In the genomic region with DNA sequence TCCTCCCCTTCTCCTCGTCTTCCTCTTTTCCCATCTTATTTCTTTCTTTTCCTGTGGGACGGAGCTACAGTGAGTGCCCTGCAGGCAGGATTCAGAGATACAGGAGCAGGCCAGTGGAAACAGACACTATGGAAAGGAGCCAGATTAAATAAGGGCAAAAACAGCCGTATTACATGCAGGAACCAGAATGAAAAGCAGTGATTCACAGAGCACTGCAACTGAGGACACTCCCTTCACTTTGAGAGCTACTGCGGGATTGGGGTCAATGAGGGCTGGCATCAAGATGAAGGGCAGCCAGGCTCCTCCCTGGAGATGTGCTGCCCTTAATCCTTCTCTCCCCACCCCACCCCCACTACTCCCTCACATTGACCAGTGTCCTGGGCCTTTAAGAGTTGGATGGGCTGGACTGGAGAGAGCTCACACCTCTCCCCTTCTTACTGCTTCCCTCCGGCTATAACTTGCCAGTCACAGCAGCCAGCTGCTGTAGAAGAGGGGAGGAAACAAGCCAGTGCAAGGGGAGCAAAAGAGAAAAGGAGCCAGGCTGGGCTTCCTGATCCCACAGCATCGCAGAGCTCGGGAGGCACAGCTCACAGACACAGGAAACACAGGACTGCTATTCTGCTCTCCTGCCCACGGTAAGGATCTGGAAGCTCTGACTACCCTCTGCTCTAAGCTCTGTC, we compare ENCODE assay signal across 9 cellular contexts. TPM values are rescaled to one million over a fixed set of nuclear protein-coding genes. Genes with fewer than 3 reads are reported as not detected.
DNase-seq lines count a peak whose midpoint lies in the region; ATAC-seq and TF ChIP-seq lines count a peak whose summit lies in the region.
"Had no signal": no experiment of that assay in that cellular context is flagged by ENCODE, and none has a peak within 500 bp of the region (broad histone marks: within the 10 kb centered on the region; RNA-seq: fewer than 3 reads in every experiment).

Gene PLCD4, plus strand, starts transcription at position 464 of the 680 bp plus-strand sequence. CDS start 7,841 bp downstream, outside the sequence.

- TF ChIP-seq POLR2A in transverse colon (IDR thresholded peaks at IDR 0.05): no peak
- no peak for TF ChIP-seq POLR2A in testis (IDR thresholded peaks at IDR 0.05)

- ATAC-seq in left lung (peak; percentile 85), GM18502 (IDR thresholded peaks at IDR 0.05; ENCODE audit: poor library complexity, unreplicated experiment) (no peak)

- intact Hi-C loops in left lung (cut with DNase I): no loop called here
- intact Hi-C loops in transverse colon (cut with DNase I; ENCODE audit: low total_unique reads): no loop called here
- intact Hi-C loops in testis (cut with DNase I; ENCODE audit: low total_unique reads): no loop called here

- no peaks in the 10 kb centered on the region for H3K36me3 ChIP-seq in left lung
- no peaks in the 10 kb centered on the region for H3K36me3 ChIP-seq in transverse colon
- H3K36me3 ChIP-seq in testis (ENCODE audit: low read depth, missing control alignments): no peaks in the 10 kb centered on the region

- 19 to 22% methylated on average over 3 to 8 of the region's 8 CpGs for WGBS in transverse colon (ENCODE audit: low coverage in 1 of 2), 2 donors
- WGBS in testis, 2 donors: 21 to 41% methylated on average over 8 of the region's 8 CpGs

- H3K27me3 ChIP-seq in left lung: no peaks in the 10 kb centered on the region
- no peaks in the 10 kb centered on the region for H3K27me3 ChIP-seq in transverse colon
- no peaks in the 10 kb centered on the region for H3K27me3 ChIP-seq in testis

- H3K4me3 ChIP-seq in left lung (no peak within 1 kb of the TSS), transverse colon (peak within 1 kb of the TSS in 3 of 4 donors; percentile 3 to 22 (median 8)), testis (no peak within 1 kb of the TSS)

- peaks cover 0 to 11% of the 10 kb centered on the region in 2 donors for H3K4me1 ChIP-seq in left lung
- peaks cover 0 to 10% (median 5%) of the 10 kb centered on the region in 4 donors for H3K4me1 ChIP-seq in transverse colon
- H3K4me1 ChIP-seq in testis: no peaks in the 10 kb centered on the region

- DNase-seq in DMS79 treated with DMSO at 0.1 percent for 48 hours (lab: John Stamatoyannopoulos, UW) (peak; percentile 18), DMS79 (lab: John Stamatoyannopoulos, UW) (no peak), cerebellar cortex (ENCODE audit: low spot score) (peak; percentile 39), left lung (peak in 1 of 2 donors; percentile 39), transverse colon (peak; percentile 11), testis (no peak), HuH-7.5 (ENCODE audit: low spot score) (no peak)

- peak within 1 kb of the TSS in 1 of 2 donors; percentile 53 for H3K27ac ChIP-seq in left lung
- peak within 1 kb of the TSS; percentile 45 to 66 (median 60) for H3K27ac ChIP-seq in transverse colon
- no peak within 1 kb of the TSS for H3K27ac ChIP-seq in testis
- H3K27ac ChIP-seq: 22Rv1 had no signal

- no peak for TF ChIP-seq EP300 in transverse colon (IDR thresholded peaks at IDR 0.05; ENCODE audit: low read depth)

- in situ Hi-C loops in transverse colon (cut with MboI; ENCODE audit: low pct_ligation_motif_present in 1 of 4, low pct_unique_long_range_greater_than_20kb in 1 of 4, low sequenced_read_pairs in 3 of 4): no loop called here

- TF ChIP-seq CTCF in left lung (IDR thresholded peaks at IDR 0.05) (no peak), transverse colon (IDR thresholded peaks at IDR 0.05) (no peak), testis (IDR thresholded peaks at IDR 0.05) (no peak)

- H3K9me3 ChIP-seq in left lung (no peaks in the 10 kb centered on the region), transverse colon (no peaks in the 10 kb centered on the region), testis (no peaks in the 10 kb centered on the region)

RNA-seq across cellular contexts. Expression of gene PLCD4, which starts in this region (rescaled TPM):
- total RNA-seq in left lung (1 to 10 TPM in 1 of 2 donors, under 1 TPM in 1; 0.89 to 1.5 TPM), transverse colon (1 to 10 TPM in 3 of 4 donors, under 1 TPM in 1; 0.20 to 8.2 (median 4.7) TPM), testis (1 to 10 TPM; 8.2 to 9.0 TPM)
- 13.9 TPM for polyA plus RNA-seq in testis (ENCODE audit: insufficient read depth, low read depth, low replicate concordance)

Comparison
In these comparisons a context has a peak if more than half of its experiments do, and no peak if none do; other contexts are left out.
1. DNase-seq: peak in DMS79 treated with DMSO at 0.1 percent for 48 hours (single experiment), cerebellar cortex (single experiment) and transverse colon (single experiment); none in DMS79 (single experiment), testis (single experiment) and HuH-7.5 (single experiment).
2. H3K27ac ChIP-seq: peak in transverse colon (4 of 4); none in testis (0 of 2).
3. H3K4me3 ChIP-seq: peak in transverse colon (3 of 4); none in left lung (0 of 2) and testis (0 of 2).